1 cellular context compared by ENCODE assay signal in the genomic region with DNA sequence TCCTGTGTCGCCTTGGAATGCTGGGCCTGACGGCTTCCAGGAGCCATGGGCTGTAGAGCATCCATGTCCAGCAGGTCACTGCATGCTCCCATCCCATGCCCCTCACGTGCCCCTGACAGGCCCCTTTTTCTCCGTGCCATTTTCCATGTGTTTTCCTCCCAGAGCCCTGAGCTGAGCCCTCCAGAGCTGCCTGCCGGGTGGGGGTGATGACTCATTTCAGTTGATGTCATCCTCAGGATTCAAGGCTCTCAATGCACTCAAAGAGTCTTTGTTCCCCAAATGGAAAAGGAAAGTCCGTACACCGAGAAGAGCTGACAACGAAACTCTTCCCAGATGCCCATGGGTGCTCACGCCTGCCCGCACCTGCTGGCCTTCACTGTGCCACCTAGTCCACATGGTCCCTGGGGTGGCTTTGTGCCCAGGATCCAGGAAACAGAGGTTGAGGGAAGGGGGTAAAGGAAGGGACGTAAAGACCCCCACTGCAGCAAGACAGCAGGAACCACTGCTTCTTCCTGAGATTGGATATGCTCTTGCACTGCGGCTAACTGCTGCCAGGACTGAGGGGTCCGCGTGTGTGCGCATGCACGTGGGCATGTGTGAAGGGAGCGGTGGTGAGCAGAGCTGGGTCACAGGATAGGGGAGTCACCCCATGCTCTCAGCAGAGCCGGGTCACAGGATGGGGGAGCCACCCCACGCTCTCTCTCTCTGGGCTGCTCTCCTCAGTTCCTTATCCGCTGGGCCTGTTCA.
A peak's percentile ranks its signal among the peaks of the same experiment; 100 is the strongest.
TF ChIP-seq lines count a peak whose summit lies in the region.

No MANE protein-coding gene starts in this region.

TF ChIP-seq in K562, 482 proteins besides CTCF, POLR2A, EP300 and RAD21 (continued from another document and continues in another):
- TF ChIP-seq, protein P1, sequence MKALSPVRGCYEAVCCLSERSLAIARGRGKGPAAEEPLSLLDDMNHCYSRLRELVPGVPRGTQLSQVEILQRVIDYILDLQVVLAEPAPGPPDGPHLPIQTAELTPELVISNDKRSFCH (CRISPR knock-in tag; IDR thresholded peaks at IDR 0.05), result no peak
- TF ChIP-seq, protein P1 (tag; IDR thresholded peaks at IDR 0.05), result peak; percentile 16; the same call in 1 of the 2 replicates
- TF ChIP-seq ZNF740 (CRISPR knock-in tag; IDR thresholded peaks at IDR 0.05), result peak; percentile 49; the same call in 1 of the 2 replicates
- TF ChIP-seq ZNF740 (tag; IDR thresholded peaks at IDR 0.05), result no peak
- TF ChIP-seq, protein P2, sequence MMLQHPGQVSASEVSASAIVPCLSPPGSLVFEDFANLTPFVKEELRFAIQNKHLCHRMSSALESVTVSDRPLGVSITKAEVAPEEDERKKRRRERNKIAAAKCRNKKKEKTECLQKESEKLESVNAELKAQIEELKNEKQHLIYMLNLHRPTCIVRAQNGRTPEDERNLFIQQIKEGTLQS (IDR thresholded peaks at IDR 0.05), result peak; percentile 98
- TF ChIP-seq, protein P2 (CRISPR knock-in tag; conservative IDR thresholded peaks at IDR 0.05), result peak; percentile 76
- TF ChIP-seq, protein P3, sequence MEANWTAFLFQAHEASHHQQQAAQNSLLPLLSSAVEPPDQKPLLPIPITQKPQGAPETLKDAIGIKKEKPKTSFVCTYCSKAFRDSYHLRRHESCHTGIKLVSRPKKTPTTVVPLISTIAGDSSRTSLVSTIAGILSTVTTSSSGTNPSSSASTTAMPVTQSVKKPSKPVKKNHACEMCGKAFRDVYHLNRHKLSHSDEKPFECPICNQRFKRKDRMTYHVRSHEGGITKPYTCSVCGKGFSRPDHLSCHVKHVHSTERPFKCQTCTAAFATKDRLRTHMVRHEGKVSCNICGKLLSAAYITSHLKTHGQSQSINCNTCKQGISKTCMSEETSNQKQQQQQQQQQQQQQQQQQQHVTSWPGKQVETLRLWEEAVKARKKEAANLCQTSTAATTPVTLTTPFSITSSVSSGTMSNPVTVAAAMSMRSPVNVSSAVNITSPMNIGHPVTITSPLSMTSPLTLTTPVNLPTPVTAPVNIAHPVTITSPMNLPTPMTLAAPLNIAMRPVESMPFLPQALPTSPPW (CRISPR knock-in tag; IDR thresholded peaks at IDR 0.05), result 0 out of 2 replicates have a peak, but pooled peaks have one; percentile 8
- TF ChIP-seq, protein P4, sequence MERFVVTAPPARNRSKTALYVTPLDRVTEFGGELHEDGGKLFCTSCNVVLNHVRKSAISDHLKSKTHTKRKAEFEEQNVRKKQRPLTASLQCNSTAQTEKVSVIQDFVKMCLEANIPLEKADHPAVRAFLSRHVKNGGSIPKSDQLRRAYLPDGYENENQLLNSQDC (CRISPR knock-in tag; IDR thresholded peaks at IDR 0.05), result no peak
- TF ChIP-seq JUNB (CRISPR knock-in tag; conservative IDR thresholded peaks at IDR 0.05), result 0 out of 2 replicates have a peak, but pooled peaks have one; percentile 27
- TF ChIP-seq RAD51 (IDR thresholded peaks at IDR 0.05; ENCODE audit: borderline replicate concordance, low read depth), result no peak
- TF ChIP-seq FOS (IDR thresholded peaks at IDR 0.05; ENCODE audit: extremely low read depth, insufficient read length), result peak; percentile 23
- 0 out of 2 replicates have a peak, but pooled peaks have one; percentile 25 for TF ChIP-seq DMBX1 (CRISPR knock-in tag; IDR thresholded peaks at IDR 0.05; ENCODE audit: borderline replicate concordance)
- TF ChIP-seq ZNF449 (CRISPR knock-in tag; IDR thresholded peaks at IDR 0.05), result no peak
- TF ChIP-seq, protein P5, sequence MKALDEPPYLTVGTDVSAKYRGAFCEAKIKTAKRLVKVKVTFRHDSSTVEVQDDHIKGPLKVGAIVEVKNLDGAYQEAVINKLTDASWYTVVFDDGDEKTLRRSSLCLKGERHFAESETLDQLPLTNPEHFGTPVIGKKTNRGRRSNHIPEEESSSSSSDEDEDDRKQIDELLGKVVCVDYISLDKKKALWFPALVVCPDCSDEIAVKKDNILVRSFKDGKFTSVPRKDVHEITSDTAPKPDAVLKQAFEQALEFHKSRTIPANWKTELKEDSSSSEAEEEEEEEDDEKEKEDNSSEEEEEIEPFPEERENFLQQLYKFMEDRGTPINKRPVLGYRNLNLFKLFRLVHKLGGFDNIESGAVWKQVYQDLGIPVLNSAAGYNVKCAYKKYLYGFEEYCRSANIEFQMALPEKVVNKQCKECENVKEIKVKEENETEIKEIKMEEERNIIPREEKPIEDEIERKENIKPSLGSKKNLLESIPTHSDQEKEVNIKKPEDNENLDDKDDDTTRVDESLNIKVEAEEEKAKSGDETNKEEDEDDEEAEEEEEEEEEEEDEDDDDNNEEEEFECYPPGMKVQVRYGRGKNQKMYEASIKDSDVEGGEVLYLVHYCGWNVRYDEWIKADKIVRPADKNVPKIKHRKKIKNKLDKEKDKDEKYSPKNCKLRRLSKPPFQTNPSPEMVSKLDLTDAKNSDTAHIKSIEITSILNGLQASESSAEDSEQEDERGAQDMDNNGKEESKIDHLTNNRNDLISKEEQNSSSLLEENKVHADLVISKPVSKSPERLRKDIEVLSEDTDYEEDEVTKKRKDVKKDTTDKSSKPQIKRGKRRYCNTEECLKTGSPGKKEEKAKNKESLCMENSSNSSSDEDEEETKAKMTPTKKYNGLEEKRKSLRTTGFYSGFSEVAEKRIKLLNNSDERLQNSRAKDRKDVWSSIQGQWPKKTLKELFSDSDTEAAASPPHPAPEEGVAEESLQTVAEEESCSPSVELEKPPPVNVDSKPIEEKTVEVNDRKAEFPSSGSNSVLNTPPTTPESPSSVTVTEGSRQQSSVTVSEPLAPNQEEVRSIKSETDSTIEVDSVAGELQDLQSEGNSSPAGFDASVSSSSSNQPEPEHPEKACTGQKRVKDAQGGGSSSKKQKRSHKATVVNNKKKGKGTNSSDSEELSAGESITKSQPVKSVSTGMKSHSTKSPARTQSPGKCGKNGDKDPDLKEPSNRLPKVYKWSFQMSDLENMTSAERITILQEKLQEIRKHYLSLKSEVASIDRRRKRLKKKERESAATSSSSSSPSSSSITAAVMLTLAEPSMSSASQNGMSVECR (CRISPR knock-in tag; IDR thresholded peaks at IDR 0.05), result no peak
- 0 out of 2 replicates have a peak, but pooled peaks have one; percentile 37 for TF ChIP-seq DPF2 (IDR thresholded peaks at IDR 0.05)
- peak; percentile 97 for TF ChIP-seq JUND (IDR thresholded peaks at IDR 0.05; ENCODE audit: borderline replicate concordance, low read depth, low read length)
- TF ChIP-seq JUND (tag; IDR thresholded peaks at IDR 0.05; ENCODE audit: borderline replicate concordance, low read depth, low read length), result peak; percentile 94; the same call in 2 of the 3 replicates
- peak; percentile 90 for TF ChIP-seq FOSL1 (tag; conservative IDR thresholded peaks at IDR 0.05)
- TF ChIP-seq CEBPG (CRISPR knock-in tag; IDR thresholded peaks at IDR 0.05), result peak; percentile 13; the same call in 1 of the 2 replicates
- TF ChIP-seq CEBPG (tag; conservative IDR thresholded peaks at IDR 0.05 in 1 of 2, IDR thresholded peaks at IDR 0.05 in 1 of 2), result no peak
- 0 out of 4 replicates have a peak, but pooled peaks of 1 of the 2 experiments have one; percentile 17 for TF ChIP-seq TEAD1 (CRISPR knock-in tag; IDR thresholded peaks at IDR 0.05)
- TF ChIP-seq E2F5 (CRISPR knock-in tag; IDR thresholded peaks at IDR 0.05), result no peak
- TF ChIP-seq SMARCE1 (IDR thresholded peaks at IDR 0.05), result peak; percentile 58; the same call in 1 of the 2 replicates
- TF ChIP-seq CREB1 (IDR thresholded peaks at IDR 0.05), result no peak
- 0 out of 2 replicates have a peak, but pooled peaks have one; percentile 17 for TF ChIP-seq CREB1 (CRISPR knock-in tag; IDR thresholded peaks at IDR 0.05)
- no peak for TF ChIP-seq ZFP1 (CRISPR knock-in tag; IDR thresholded peaks at IDR 0.05)
- TF ChIP-seq MBD2 (IDR thresholded peaks at IDR 0.05; ENCODE audit: borderline replicate concordance, low read depth), result no peak
- TF ChIP-seq ZBTB7A (IDR thresholded peaks at IDR 0.05; ENCODE audit: borderline replicate concordance, control insufficient read depth, low read depth, low read length), result 0 out of 2 replicates have a peak, but pooled peaks have one; percentile 7
- TF ChIP-seq PCBP1 (IDR thresholded peaks at IDR 0.05; ENCODE audit: low read depth, low read length, poor library complexity, severe bottlenecking), result no peak
- TF ChIP-seq GATAD2A (IDR thresholded peaks at IDR 0.05), result peak; percentile 52; the same call in 1 of the 2 replicates
- TF ChIP-seq TAF9B (IDR thresholded peaks at IDR 0.05; ENCODE audit: partially characterized antibody), result no peak
